ENCODE assay signal across 25 cellular contexts in genomic region chr10:122575776-122576175, GRCh38. TPM values are rescaled to one million over a fixed set of nuclear protein-coding genes. Genes with fewer than 3 reads are reported as not detected.
"Had no signal": no experiment of that assay in that cellular context is flagged by ENCODE, and none has a peak within 500 bp of the region (broad histone marks: within the 10 kb centered on the region; RNA-seq: fewer than 3 reads in every experiment).

No MANE protein-coding gene starts in this region.

- H3K36me3 Mint-ChIP-seq: T-cell had no signal

- H3K27ac Mint-ChIP-seq: T-cell had no signal

- FAIRE-seq: HTR-8/SVneo, RCC 7860 had no signal

- H3K4me3 Mint-ChIP-seq: T-cell had no signal

- DNase-seq: Kasumi-1, KG1, MM.1S, NCI-H1092, NCI-H1105 treated with DMSO at 0.1 percent for 48 hours, NCI-H1417 treated with DMSO at 0.1 percent for 48 hours, NCI-H146, NCI-H1694 treated with DMSO at 0.1 percent for 48 hours, NCI-H1930, NCI-H2081 treated with DMSO at 0.1 percent for 48 hours, NCI-H2171, NCI-H226, NCI-H446, NCI-H510A, NCI-H524 treated with DMSO at 0.1 percent for 48 hours, NCI-H69, NCI-H774, Right ventricle myocardium superior, RPMI8226, SK-N-SH, SW 1271, T-cell had no signal

- H3K4me2 ChIP-seq: SK-N-SH had no signal

- ATAC-seq: T-cell had no signal

- H3K27ac ChIP-seq: HL-60 had no signal

- H3K9ac ChIP-seq: SK-N-SH had no signal

- H3K9me3 ChIP-seq: SK-N-SH had no signal

- H3K4me1 Mint-ChIP-seq: T-cell had no signal

RNA-seq across cellular contexts. Expression of gene DMBT1, which starts 15.2 kb away (rescaled TPM):
- total RNA-seq: Right ventricle myocardium superior had no signal
- polyA plus RNA-seq: SK-N-SH had no signal
